ENCODE assay signal across 15 cellular contexts in the genomic region with DNA sequence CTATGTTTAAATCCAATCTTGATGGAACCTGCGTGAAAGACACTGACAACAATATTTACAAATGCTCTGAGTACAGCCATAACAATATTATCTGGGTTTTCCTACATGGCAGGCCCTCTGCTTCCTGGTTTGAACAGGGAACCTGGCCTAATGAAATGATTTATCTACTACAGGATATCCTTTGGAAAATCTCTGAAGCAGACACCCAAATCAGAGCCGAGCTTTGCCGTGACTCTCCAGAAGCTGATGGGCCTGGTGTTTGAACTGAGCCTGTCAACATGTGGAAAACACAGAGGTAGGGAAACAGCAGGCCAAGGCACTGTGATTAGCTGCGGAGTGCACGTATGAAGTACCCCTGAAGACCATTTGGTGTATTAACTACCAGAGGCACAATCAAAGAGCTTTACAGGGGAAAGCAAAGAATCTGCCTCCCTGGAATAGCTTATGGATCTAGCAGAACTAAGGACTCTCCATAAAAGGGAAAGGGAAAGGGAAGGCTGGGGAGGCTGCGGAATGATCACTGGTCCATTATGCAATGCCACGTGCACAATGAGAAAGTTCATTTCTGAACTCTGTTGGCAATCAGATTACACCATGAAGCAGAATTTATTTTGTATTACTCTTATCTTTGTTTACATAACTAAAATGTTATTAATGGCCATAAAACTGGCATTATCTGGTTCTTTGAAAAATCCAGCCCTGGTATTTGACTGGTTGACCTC.
DNase-seq lines count a peak whose midpoint lies in the region; ATAC-seq, FAIRE-seq and TF ChIP-seq lines count a peak whose summit lies in the region.
"Had no signal": no experiment of that assay in that cellular context is flagged by ENCODE, and none has a peak within 500 bp of the region (broad histone marks: within the 10 kb centered on the region; RNA-seq: fewer than 3 reads in every experiment).

No MANE protein-coding gene starts in this region.

- no peak overlapping the region for H3K4me3 Mint-ChIP-seq in activated CD4-positive, alpha-beta T cell treated with anti-CD3 and anti-CD28 coated beads for 36 hours
- no peak overlapping the region for H3K4me3 Mint-ChIP-seq in type B pancreatic cell
- H3K4me3 Mint-ChIP-seq: stimulated activated naive CD8-positive, alpha-beta T cell treated with anti-CD3 and anti-CD28 coated beads, Interleukin-15, amount 100 ng/mL, for 72 hours had no signal

- FAIRE-seq in HepG2 (lab: Jason Lieb, UNC), result no peak

- CTCF ChIA-PET in HepG2 (lab: Yijun Ruan, JAX; ENCODE audit: low intra/inter-chr PET ratio, low total read pairs), result no interaction called here
- CTCF ChIA-PET in activated CD4-positive, alpha-beta T cell treated with anti-CD3 and anti-CD28 coated beads for 36 hours (lab: Charles Lee), result no interaction called here

- WGBS in liver, result 66% methylated on average over 7 of the region's 7 CpGs
- 34% methylated on average over 7 of the region's 7 CpGs for WGBS in HepG2 (ENCODE audit: low lambda C conversion rate)

- no peaks in the 10 kb centered on the region for H3K27me3 ChIP-seq in liver (ENCODE audit: control insufficient read depth in 4 of 4, insufficient read depth in 4 of 4, low read length in 3 of 4)
- H3K27me3 ChIP-seq in HepG2 (ENCODE audit: control insufficient read depth in 1 of 2, insufficient read depth in 2 of 2, low read length in 2 of 2), result no peaks in the 10 kb centered on the region; a peak in 1 of 5 replicates
- no peaks in the 10 kb centered on the region for H3K27me3 ChIP-seq in right atrium auricular region
- H3K27me3 ChIP-seq in parathyroid adenoma (ENCODE audit: control insufficient read depth, insufficient read depth, low read length), result no peaks in the 10 kb centered on the region

- DNase-seq in HepG2 (ENCODE audit: low spot score) (no peak), right atrium auricular region (ENCODE audit: low spot score) (no peak), type B pancreatic cell (ENCODE audit: extremely low spot score, unreplicated experiment) (no peak)
- DNase-seq in activated CD4-positive, CD25-positive, alpha-beta regulatory T cell treated with anti-CD3 and anti-CD28 coated beads, Interleukin-2, amount 50 U/mL, for 72 hours, result no peak
- no peak for DNase-seq in activated CD4-positive, alpha-beta T cell treated with anti-CD3 and anti-CD28 coated beads for 36 hours
- DNase-seq: activated gamma-delta T cell treated with Interleukin-2 at 50 U/mL for 16 hours; GF-D8; Kasumi-1; nucleus accumbens; stimulated activated naive CD8-positive, alpha-beta T cell treated with anti-CD3 and anti-CD28 coated beads, Interleukin-15, amount 100 ng/mL, for 72 hours; SW 1271 had no signal

- in situ Hi-C loops in HepG2 (cut with HindIII; ENCODE audit: extremely low pct_ligation_motif_present, low pct_unique_long_range_greater_than_20kb), result no loop called here

- TF ChIP-seq RAD21 in liver (IDR thresholded peaks at IDR 0.05) (peak; percentile 3 to 38), HepG2 (CRISPR knock-in tag; IDR thresholded peaks at IDR 0.05) (no peak)

- H3K36me3 Mint-ChIP-seq in activated CD4-positive, alpha-beta T cell treated with anti-CD3 and anti-CD28 coated beads for 36 hours (ENCODE audit: low read depth), result no peaks in the 10 kb centered on the region
- H3K36me3 Mint-ChIP-seq in type B pancreatic cell, result peaks cover 3% of the 10 kb centered on the region

- H3K9ac ChIP-seq in liver (ENCODE audit: low read depth in 1 of 2, low read length in 2 of 2) (no peak overlapping the region), HepG2 (ENCODE audit: insufficient read depth, low read depth, low read length) (no peak overlapping the region), parathyroid adenoma (no peak overlapping the region)

- BruUV-seq in HepG2 (replicated peaks; lab: Mats Ljungman, UMichigan), result no TSS peak

- H2AFZ ChIP-seq in HepG2 (ENCODE audit: low read length), result no peak overlapping the region
- H2AFZ ChIP-seq in parathyroid adenoma, result no peak overlapping the region

- POLR2A ChIA-PET in HepG2 (lab: Yijun Ruan, JAX), result no interaction called here
- POLR2A ChIA-PET in activated CD4-positive, alpha-beta T cell treated with anti-CD3 and anti-CD28 coated beads for 36 hours (lab: Charles Lee), result no interaction called here

- H3K27ac ChIP-seq in liver (ENCODE audit: low read depth in 1 of 2, low read length in 2 of 2) (no peak overlapping the region), HepG2 (ENCODE audit: extremely low read length, insufficient read depth, low read length) (no peak overlapping the region), right atrium auricular region (peak overlapping the region; percentile 46 to 49), parathyroid adenoma (peak overlapping the region; percentile 29)

- no peak for TF ChIP-seq CTCF in liver (IDR thresholded peaks at IDR 0.05; ENCODE audit: low read depth, low read length, missing input control)
- no peak for TF ChIP-seq CTCF in HepG2 (CRISPR knock-in tag; IDR thresholded peaks at IDR 0.05)
- no peak for TF ChIP-seq CTCF in right atrium auricular region (IDR thresholded peaks at IDR 0.05)
- no peak for TF ChIP-seq CTCF in parathyroid adenoma (IDR thresholded peaks at IDR 0.05)
- no peak for TF ChIP-seq CTCF in type B pancreatic cell (conservative IDR thresholded peaks at IDR 0.05)

- H3K4me1 ChIP-seq in liver (ENCODE audit: control insufficient read depth in 4 of 4, insufficient read depth in 4 of 4, low read length in 3 of 4) (peaks cover 1 to 8% (median 6%) of the 10 kb centered on the region in 4 donors), HepG2 (ENCODE audit: insufficient read depth, low read length) (no peaks in the 10 kb centered on the region), right atrium auricular region (peaks cover 0 to 40% of the 10 kb centered on the region in 2 donors), parathyroid adenoma (no peaks in the 10 kb centered on the region)

- H3K4me3 ChIP-seq in liver (ENCODE audit: low read depth in 1 of 3, low read length in 3 of 3) (no peak overlapping the region), HepG2 (replicated peaks in 1 of 3; ENCODE audit: insufficient read depth in 1 of 3, low read depth in 2 of 3, low read length in 3 of 3) (no peak overlapping the region), right atrium auricular region (no peak overlapping the region), parathyroid adenoma (ENCODE audit: low read depth, low read length) (no peak overlapping the region)

- no peak overlapping the region for H3K27ac Mint-ChIP-seq in activated CD4-positive, alpha-beta T cell treated with anti-CD3 and anti-CD28 coated beads for 36 hours
- no peak overlapping the region for H3K27ac Mint-ChIP-seq in type B pancreatic cell
- H3K27ac Mint-ChIP-seq: stimulated activated naive CD8-positive, alpha-beta T cell treated with anti-CD3 and anti-CD28 coated beads, Interleukin-15, amount 100 ng/mL, for 72 hours had no signal

- no peaks in the 10 kb centered on the region for H3K9me3 Mint-ChIP-seq in activated CD4-positive, alpha-beta T cell treated with anti-CD3 and anti-CD28 coated beads for 36 hours (ENCODE audit: low read depth)
- no peaks in the 10 kb centered on the region for H3K9me3 Mint-ChIP-seq in type B pancreatic cell
- H3K9me3 Mint-ChIP-seq: stimulated activated naive CD8-positive, alpha-beta T cell treated with anti-CD3 and anti-CD28 coated beads, Interleukin-15, amount 100 ng/mL, for 72 hours had no signal

- intact Hi-C loops in HepG2 (cut with micrococcal nuclease; ENCODE audit: unreplicated experiment), result no loop called here
- intact Hi-C loops in activated CD4-positive, alpha-beta T cell treated with anti-CD3 and anti-CD28 coated beads for 36 hours (cut with DNase I, micrococcal nuclease), result no loop called here

- H3K79me2 ChIP-seq in HepG2 (ENCODE audit: insufficient read depth, low read length) (no peaks in the 10 kb centered on the region), parathyroid adenoma (no peaks in the 10 kb centered on the region)

- no peak for TF ChIP-seq POLR2A in HepG2 (IDR thresholded peaks at IDR 0.05; ENCODE audit: insufficient read depth in 1 of 2, low read depth in 2 of 2, low read length in 2 of 2)

- no peak for TF ChIP-seq EP300 in HepG2 (IDR thresholded peaks at IDR 0.05; ENCODE audit: low read depth in 2 of 2, low read length in 2 of 2)
- no peak for TF ChIP-seq EP300 in HepG2 (CRISPR knock-in tag; IDR thresholded peaks at IDR 0.05; ENCODE audit: borderline replicate concordance)

- H4K20me1 ChIP-seq in HepG2 (ENCODE audit: insufficient read depth, low read length), result no peaks in the 10 kb centered on the region

- no peak for ATAC-seq in HepG2
- no peak for ATAC-seq in activated CD4-positive, alpha-beta T cell treated with anti-CD3 and anti-CD28 coated beads for 36 hours
- no peak for ATAC-seq in GM19452 (IDR thresholded peaks at IDR 0.05; ENCODE audit: unreplicated experiment)
- ATAC-seq: Panc1; stimulated activated naive CD8-positive, alpha-beta T cell treated with anti-CD3 and anti-CD28 coated beads, Interleukin-15, amount 100 ng/mL, for 72 hours had no signal

- H3K9me3 ChIP-seq in liver (ENCODE audit: control insufficient read depth in 4 of 4, low read length in 3 of 4) (no peaks in the 10 kb centered on the region), HepG2 (ENCODE audit: low read length) (no peaks in the 10 kb centered on the region), right atrium auricular region (no peaks in the 10 kb centered on the region), parathyroid adenoma (ENCODE audit: control insufficient read depth, low read length) (no peaks in the 10 kb centered on the region)

- peaks cover 7% of the 10 kb centered on the region for H3K4me1 Mint-ChIP-seq in activated CD4-positive, alpha-beta T cell treated with anti-CD3 and anti-CD28 coated beads for 36 hours
- peaks cover 17% of the 10 kb centered on the region for H3K4me1 Mint-ChIP-seq in type B pancreatic cell (ENCODE audit: unreplicated experiment)
- H3K4me1 Mint-ChIP-seq: stimulated activated naive CD8-positive, alpha-beta T cell treated with anti-CD3 and anti-CD28 coated beads, Interleukin-15, amount 100 ng/mL, for 72 hours had no signal

- H3K4me2 ChIP-seq in HepG2 (ENCODE audit: low read depth, low read length), result no peak overlapping the region
- H3K4me2 ChIP-seq in parathyroid adenoma (ENCODE audit: low read length), result no peak overlapping the region

- H3K36me3 ChIP-seq in liver (ENCODE audit: control insufficient read depth in 4 of 4, insufficient read depth in 3 of 4, low read depth in 1 of 4, low read length in 3 of 4) (no peaks in the 10 kb centered on the region), HepG2 (replicated peaks in 1 of 2; ENCODE audit: control insufficient read depth in 1 of 2, insufficient read depth in 2 of 2, low read length in 2 of 2) (no peaks in the 10 kb centered on the region), right atrium auricular region (no peaks in the 10 kb centered on the region), parathyroid adenoma (ENCODE audit: control insufficient read depth, insufficient read depth, low read length) (no peaks in the 10 kb centered on the region)

- H3K27me3 Mint-ChIP-seq in activated CD4-positive, alpha-beta T cell treated with anti-CD3 and anti-CD28 coated beads for 36 hours, result no peaks in the 10 kb centered on the region
- H3K27me3 Mint-ChIP-seq in type B pancreatic cell, result peaks cover 6% of the 10 kb centered on the region
- H3K27me3 Mint-ChIP-seq: stimulated activated naive CD8-positive, alpha-beta T cell treated with anti-CD3 and anti-CD28 coated beads, Interleukin-15, amount 100 ng/mL, for 72 hours had no signal

Comparison
In these comparisons a context has a peak if more than half of its experiments do, and no peak if none do; other contexts are left out.
1. H3K27ac ChIP-seq: peak in right atrium auricular region (2 of 2) and parathyroid adenoma (single experiment); none in liver (0 of 2) and HepG2 (single experiment).